In the genomic region with DNA sequence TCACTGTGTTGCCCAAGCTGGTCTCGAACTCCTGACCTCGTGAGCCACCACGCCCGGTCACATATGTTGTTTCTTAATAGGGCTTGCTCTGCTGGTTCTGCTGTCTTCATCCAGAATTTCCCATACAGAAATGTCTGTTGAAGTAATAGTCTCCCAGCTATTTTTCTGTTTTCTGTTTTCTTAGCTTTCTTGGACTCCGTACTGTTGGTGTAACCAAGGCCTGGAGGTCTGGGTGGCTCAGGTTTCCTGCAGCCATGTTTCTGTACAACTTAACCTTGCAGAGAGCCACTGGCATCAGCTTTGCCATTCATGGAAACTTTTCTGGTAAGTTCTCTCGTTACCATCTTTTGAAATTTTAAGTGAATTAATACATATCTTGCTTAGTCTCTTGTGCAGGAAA, we compare ENCODE assay signal across 9 cellular contexts. TPM values are rescaled to one million over a fixed set of nuclear protein-coding genes. Genes with fewer than 3 reads are reported as not detected.
DNase-seq lines count a peak whose midpoint lies in the region; ATAC-seq, FAIRE-seq and TF ChIP-seq lines count a peak whose summit lies in the region.
"Had no signal": no experiment of that assay in that cellular context is flagged by ENCODE, and none has a peak within 500 bp of the region (broad histone marks: within the 10 kb centered on the region; RNA-seq: fewer than 3 reads in every experiment).

No MANE protein-coding gene starts in this region.

- H3K4me1 ChIP-seq in CD4-positive, CD25-positive, alpha-beta regulatory T cell (ENCODE audit: control insufficient read depth, insufficient read depth, low read length, poor library complexity, severe bottlenecking), result peaks cover 54% of the 10 kb centered on the region
- H3K4me1 ChIP-seq in HCT116 (ENCODE audit: control insufficient read depth in 1 of 2, insufficient read depth in 2 of 2, low read length in 2 of 2) (peaks cover 7 to 16% of the 10 kb centered on the region in 2 experiments; a peak in 3 of 4 replicates), mesenchymal stem cell (ENCODE audit: control insufficient read depth, insufficient read depth, low read depth, low read length) (peaks cover 12% of the 10 kb centered on the region)

- H4K91ac ChIP-seq in mesenchymal stem cell (ENCODE audit: low read length), result no peak overlapping the region

- TF ChIP-seq POLR2A in HCT116 (IDR thresholded peaks at IDR 0.05; ENCODE audit: borderline replicate concordance, extremely low read depth, insufficient read depth, insufficient read length), result no peak

- H3K18ac ChIP-seq in mesenchymal stem cell (ENCODE audit: low read depth in 1 of 2, low read length in 2 of 2), result no peak overlapping the region

- POLR2A ChIA-PET in HCT116 (lab: Charles Lee), result no interaction called here

- H3K4me3 ChIP-seq in CD4-positive, CD25-positive, alpha-beta regulatory T cell (ENCODE audit: low read depth, low read length), result peak overlapping the region; percentile 35
- H3K4me3 ChIP-seq in HCT116 (replicated peaks in 1 of 2; ENCODE audit: low read depth in 1 of 2, low read length in 2 of 2), result no peak overlapping the region
- H3K4me3 ChIP-seq in mesenchymal stem cell (ENCODE audit: insufficient read depth in 1 of 2, low read depth in 1 of 2, low read length in 2 of 2), result peak overlapping the region in 1 of 2 experiments; percentile 54

- no TSS peak for BruUV-seq in HCT116 (replicated peaks; lab: Mats Ljungman, UMichigan)

- H3K9me3 Mint-ChIP-seq in CD4-positive, CD25-positive, alpha-beta regulatory T cell, result no peaks in the 10 kb centered on the region
- no peaks in the 10 kb centered on the region for H3K9me3 Mint-ChIP-seq in activated T-helper 2 cell treated with anti-CD3 and anti-CD28 coated beads, Interferon-gamma antibody, Interleukin-2, Interleukin-4, amounts not matched to agents 10 μg/mL and 5 μg/mL and 100 μg/mL, durations not matched to agents 14 hours and 24 hours and 36 hours

- H3K27me3 Mint-ChIP-seq in CD4-positive, CD25-positive, alpha-beta regulatory T cell, result peaks cover 5% of the 10 kb centered on the region
- H3K27me3 Mint-ChIP-seq in activated T-helper 2 cell treated with anti-CD3 and anti-CD28 coated beads, Interferon-gamma antibody, Interleukin-2, Interleukin-4, amounts not matched to agents 10 μg/mL and 5 μg/mL and 100 μg/mL, durations not matched to agents 14 hours and 24 hours and 36 hours (ENCODE audit: low read depth), result no peaks in the 10 kb centered on the region

- H3K36me3 Mint-ChIP-seq in CD4-positive, CD25-positive, alpha-beta regulatory T cell, result peaks cover 20% of the 10 kb centered on the region
- peaks cover 65% of the 10 kb centered on the region for H3K36me3 Mint-ChIP-seq in activated T-helper 2 cell treated with anti-CD3 and anti-CD28 coated beads, Interferon-gamma antibody, Interleukin-2, Interleukin-4, amounts not matched to agents 10 μg/mL and 5 μg/mL and 100 μg/mL, durations not matched to agents 14 hours and 24 hours and 36 hours (ENCODE audit: low read depth)

- no peak for ATAC-seq in CD4-positive, CD25-positive, alpha-beta regulatory T cell (ENCODE audit: low read depth in 2 of 2)
- no peak for ATAC-seq in HCT116
- ATAC-seq in HG03097 (IDR thresholded peaks at IDR 0.05; ENCODE audit: low FRiP score, unreplicated experiment), result no peak
- no peak for ATAC-seq in Right ventricle myocardium superior (ENCODE audit: poor library complexity)

- peaks cover 20% of the 10 kb centered on the region; the same call in 1 of the 2 replicates for H4K20me1 ChIP-seq in HCT116 (ENCODE audit: insufficient read depth)

- intact Hi-C loops in HCT116 (cut with micrococcal nuclease) (loop anchor here (10.0 kb wide), 1 partner anchor 128 kb away; no protein-coding TSS in a partner anchor), Right ventricle myocardium superior (cut with DNase I) (loop anchor here (5.0 kb wide), 1 partner anchor 126 kb away; no protein-coding TSS in a partner anchor)
- intact Hi-C loops in activated T-helper 2 cell treated with anti-CD3 and anti-CD28 coated beads, Interferon-gamma antibody, Interleukin-2, Interleukin-4, amounts not matched to agents 10 μg/mL and 5 μg/mL and 100 μg/mL, durations not matched to agents 14 hours and 24 hours and 36 hours (cut with micrococcal nuclease), result loop anchor here (5.0 to 10.0 kb wide), 2 partner anchors 36 to 208 kb away; no protein-coding TSS in a partner anchor

- peaks cover 91% of the 10 kb centered on the region for H3K79me2 ChIP-seq in HCT116 (ENCODE audit: insufficient read depth, low read length)

- H3K27ac Mint-ChIP-seq in CD4-positive, CD25-positive, alpha-beta regulatory T cell, result peak overlapping the region; percentile 42 to 98 (median 88)
- H3K27ac Mint-ChIP-seq in activated T-helper 2 cell treated with anti-CD3 and anti-CD28 coated beads, Interferon-gamma antibody, Interleukin-2, Interleukin-4, amounts not matched to agents 10 μg/mL and 5 μg/mL and 100 μg/mL, durations not matched to agents 14 hours and 24 hours and 36 hours, result peak overlapping the region; percentile 89

- H3K9me2 ChIP-seq in HCT116 (ENCODE audit: insufficient read depth), result no peaks in the 10 kb centered on the region

- whole genome bisulfite sequencing in mesenchymal stem cell, result 82% methylated on average over 5 of the region's 6 CpGs

- H2AFZ ChIP-seq in HCT116 (ENCODE audit: low read depth, low read length, poor library complexity, severe bottlenecking), result no peak overlapping the region
- no peak overlapping the region for H2AFZ ChIP-seq in mesenchymal stem cell (ENCODE audit: low read depth, low read length)

- CTCF ChIA-PET in HCT116 (lab: Charles Lee), result no interaction called here

- H3K4me2 ChIP-seq in HCT116 (ENCODE audit: low read length) (peak overlapping the region; percentile 15; the same call in 1 of the 2 replicates), mesenchymal stem cell (ENCODE audit: low read length, poor library complexity, severe bottlenecking) (peak overlapping the region; percentile 1)

- H3K9ac ChIP-seq in HCT116 (ENCODE audit: low read length) (no peak overlapping the region), mesenchymal stem cell (ENCODE audit: low read length) (peak overlapping the region; percentile 64)

- RAD21 ChIA-PET in HCT116 (lab: Charles Lee; ENCODE audit: low non-redundant PET in 1 of 2, low total read pairs in 2 of 2, uncharacterized antibody in 2 of 2, unreplicated experiment in 2 of 2), result no interaction called here

- H3K14ac ChIP-seq in mesenchymal stem cell (ENCODE audit: low read length in 2 of 2), result no peak overlapping the region

- H3K27ac ChIP-seq in CD4-positive, CD25-positive, alpha-beta regulatory T cell (ENCODE audit: insufficient read depth, low read length, poor library complexity, severe bottlenecking), result peak overlapping the region; percentile 33
- no peak overlapping the region for H3K27ac ChIP-seq in HCT116 (ENCODE audit: low read depth, low read length)
- H3K27ac ChIP-seq in mesenchymal stem cell (ENCODE audit: low read length, poor library complexity, severe bottlenecking), result no peak overlapping the region

- H3K36me3 ChIP-seq in CD4-positive, CD25-positive, alpha-beta regulatory T cell (ENCODE audit: control insufficient read depth, insufficient read depth, low read length), result peaks cover 39% of the 10 kb centered on the region
- peaks cover 31 to 40% of the 10 kb centered on the region in 2 experiments for H3K36me3 ChIP-seq in HCT116 (ENCODE audit: control insufficient read depth in 1 of 2, insufficient read depth in 2 of 2, low read length in 2 of 2)
- H3K36me3 ChIP-seq in mesenchymal stem cell (ENCODE audit: control insufficient read depth in 1 of 2, insufficient read depth in 2 of 2, low read depth in 1 of 2, low read length in 2 of 2), result peaks cover 29 to 39% of the 10 kb centered on the region in 2 experiments

- no peak for DNase-seq in CD4-positive, CD25-positive, alpha-beta regulatory T cell
- DNase-seq in HCT116 (ENCODE audit: low read depth, low spot score) (no peak), mesenchymal stem cell (no peak), COLO668 (lab: John Stamatoyannopoulos, UW; ENCODE audit: unreplicated experiment) (no peak), HTR-8/SVneo (ENCODE audit: insufficient read length, low spot score) (no peak), Right ventricle myocardium superior (no peak)
- DNase-seq in activated T-helper 2 cell treated with anti-CD3 and anti-CD28 coated beads, Interferon-gamma antibody, Interleukin-2, Interleukin-4, amounts not matched to agents 10 μg/mL and 5 μg/mL and 100 μg/mL, durations not matched to agents 14 hours and 24 hours and 36 hours (ENCODE audit: low spot score), result no peak

- H3K9me3 ChIP-seq in CD4-positive, CD25-positive, alpha-beta regulatory T cell (ENCODE audit: control insufficient read depth in 2 of 2, low read length in 2 of 2), result no peaks in the 10 kb centered on the region
- H3K9me3 ChIP-seq in HCT116 (ENCODE audit: control insufficient read depth in 1 of 2, insufficient read depth in 1 of 2, low read depth in 1 of 2, low read length in 2 of 2) (no peaks in the 10 kb centered on the region), mesenchymal stem cell (ENCODE audit: control insufficient read depth, low read length) (no peaks in the 10 kb centered on the region)

- H3K79me1 ChIP-seq in mesenchymal stem cell (replicated peaks; ENCODE audit: low read length, poor library complexity, severe bottlenecking), result no peaks in the 10 kb centered on the region

- H2BK15ac ChIP-seq in mesenchymal stem cell (ENCODE audit: low read depth, poor library complexity, severe bottlenecking), result no peak overlapping the region

- no peak overlapping the region for H3K4ac ChIP-seq in mesenchymal stem cell (ENCODE audit: low read depth in 1 of 2, low read length in 2 of 2)

- FAIRE-seq in HTR-8/SVneo (lab: Jason Lieb, UNC), result no peak
- FAIRE-seq: TTC549 had no signal

- no peak overlapping the region for H2AK5ac ChIP-seq in mesenchymal stem cell (ENCODE audit: low read length, severe bottlenecking)

- H3K4me3 Mint-ChIP-seq in CD4-positive, CD25-positive, alpha-beta regulatory T cell, result peak overlapping the region; percentile 82 to 97 (median 90)
- H3K4me3 Mint-ChIP-seq in activated T-helper 2 cell treated with anti-CD3 and anti-CD28 coated beads, Interferon-gamma antibody, Interleukin-2, Interleukin-4, amounts not matched to agents 10 μg/mL and 5 μg/mL and 100 μg/mL, durations not matched to agents 14 hours and 24 hours and 36 hours (ENCODE audit: low read depth), result peak overlapping the region; percentile 85

- H2BK5ac ChIP-seq in mesenchymal stem cell (ENCODE audit: low read depth, low read length, poor library complexity, severe bottlenecking), result no peak overlapping the region

- H3K23ac ChIP-seq in mesenchymal stem cell (ENCODE audit: low read length in 2 of 2), result no peak overlapping the region

- H2BK120ac ChIP-seq in mesenchymal stem cell (ENCODE audit: low read depth, low read length), result no peak overlapping the region

- H3K27me3 ChIP-seq in CD4-positive, CD25-positive, alpha-beta regulatory T cell (ENCODE audit: control insufficient read depth, insufficient read depth, low read length), result no peaks in the 10 kb centered on the region
- H3K27me3 ChIP-seq in HCT116 (ENCODE audit: insufficient read depth, low read length) (no peaks in the 10 kb centered on the region), mesenchymal stem cell (ENCODE audit: control insufficient read depth in 1 of 2, insufficient read depth in 1 of 2, low read length in 2 of 2) (no peaks in the 10 kb centered on the region)

- no peak overlapping the region for H2BK12ac ChIP-seq in mesenchymal stem cell (ENCODE audit: low read length in 2 of 2)

- TF ChIP-seq CTCF in HCT116 (IDR thresholded peaks at IDR 0.05 in 2 of 3, conservative IDR thresholded peaks at IDR 0.05 in 1 of 3; ENCODE audit: borderline replicate concordance in 1 of 3, insufficient read depth in 1 of 3, low read depth in 2 of 3, low read length in 2 of 3), result no peak

- no peak for TF ChIP-seq RAD21 in HCT116 (IDR thresholded peaks at IDR 0.05; ENCODE audit: low read depth)

- H4K8ac ChIP-seq in mesenchymal stem cell (ENCODE audit: low read length), result no peak overlapping the region

- peaks cover 25 to 72% (median 53%) of the 10 kb centered on the region in 4 donors for H3K4me1 Mint-ChIP-seq in CD4-positive, CD25-positive, alpha-beta regulatory T cell
- H3K4me1 Mint-ChIP-seq in activated T-helper 2 cell treated with anti-CD3 and anti-CD28 coated beads, Interferon-gamma antibody, Interleukin-2, Interleukin-4, amounts not matched to agents 10 μg/mL and 5 μg/mL and 100 μg/mL, durations not matched to agents 14 hours and 24 hours and 36 hours (ENCODE audit: low read depth), result peaks cover 42% of the 10 kb centered on the region

RNA-seq across cellular contexts. Expression of a gene that starts 2.8 kb away (rescaled TPM):
- 190 TPM for total RNA-seq in CD4-positive, CD25-positive, alpha-beta regulatory T cell
- polyA plus RNA-seq in CD4-positive, CD25-positive, alpha-beta regulatory T cell, result 100 to 1,000 TPM; 110 to 165 (median 136) TPM
- total RNA-seq in HCT116 (2021; ENCODE audit: unreplicated experiment), result 403 TPM
- 155 and 170 TPM in 2 replicates for polyA plus RNA-seq in HCT116 (2012)
- 520 and 538 TPM in 2 replicates for total RNA-seq in activated T-helper 2 cell treated with anti-CD3 and anti-CD28 coated beads, Interferon-gamma antibody, Interleukin-2, Interleukin-4, amounts not matched to agents 10 μg/mL and 5 μg/mL and 100 μg/mL, durations not matched to agents 14 hours and 24 hours and 36 hours
- 72.0 TPM for polyA plus RNA-seq in mesenchymal stem cell (2013, experiment 1 of 2)
- 74.7 TPM for polyA plus RNA-seq in mesenchymal stem cell (2013, experiment 2 of 2)
- total RNA-seq in Right ventricle myocardium superior, result 129 TPM

RNA-seq across cellular contexts. Expression of a gene that starts 3.0 kb away (rescaled TPM):
- 57.4 TPM for total RNA-seq in CD4-positive, CD25-positive, alpha-beta regulatory T cell
- polyA plus RNA-seq in CD4-positive, CD25-positive, alpha-beta regulatory T cell, result 10 to 100 TPM; 37.5 to 73.2 (median 48.1) TPM
- 54.2 TPM for total RNA-seq in HCT116 (2021; ENCODE audit: unreplicated experiment)
- polyA plus RNA-seq in HCT116 (2012), result 39.1 and 40.5 TPM in 2 replicates
- 37.9 and 44.5 TPM in 2 replicates for total RNA-seq in activated T-helper 2 cell treated with anti-CD3 and anti-CD28 coated beads, Interferon-gamma antibody, Interleukin-2, Interleukin-4, amounts not matched to agents 10 μg/mL and 5 μg/mL and 100 μg/mL, durations not matched to agents 14 hours and 24 hours and 36 hours
- 31.1 TPM for polyA plus RNA-seq in mesenchymal stem cell (2013, experiment 1 of 2)
- 32.7 TPM for polyA plus RNA-seq in mesenchymal stem cell (2013, experiment 2 of 2)
- 49.1 TPM for total RNA-seq in Right ventricle myocardium superior
